9 cellular contexts compared by ENCODE assay signal in genomic region chr14:73059326-73059725, GRCh38. TPM values are rescaled to one million over a fixed set of nuclear protein-coding genes. Genes with fewer than 3 reads are reported as not detected.
DNase-seq lines count a peak whose midpoint lies in the region; ATAC-seq, FAIRE-seq and TF ChIP-seq lines count a peak whose summit lies in the region.
"Had no signal": no experiment of that assay in that cellular context is flagged by ENCODE, and none has a peak within 500 bp of the region (broad histone marks: within the 10 kb centered on the region; RNA-seq: fewer than 3 reads in every experiment).

No MANE protein-coding gene starts in this region.

- no peaks in the 10 kb centered on the region for H3K9me3 ChIP-seq in cardiac muscle cell (ENCODE audit: low read depth)
- no peaks in the 10 kb centered on the region for H3K9me3 ChIP-seq in adipocyte (ENCODE audit: control insufficient read depth, low read length)
- H3K9me3 ChIP-seq in kidney (ENCODE audit: control insufficient read depth in 1 of 2, low read length in 2 of 2), result no peaks in the 10 kb centered on the region
- no peaks in the 10 kb centered on the region for H3K9me3 ChIP-seq in aorta (ENCODE audit: control insufficient read depth, low read length)

- H3K27me3 Mint-ChIP-seq in T-helper 2 cell treated with Interferon-gamma antibody and Interleukin-4, amounts not matched to agents 5 μg/mL and 100 μg/mL, for 36 hours (ENCODE audit: low read depth), result no peaks in the 10 kb centered on the region
- H3K27me3 Mint-ChIP-seq in activated T-helper 2 cell treated with anti-CD3 and anti-CD28 coated beads, Interferon-gamma antibody, Interleukin-2, Interleukin-4, amounts not matched to agents 10 μg/mL and 5 μg/mL and 100 μg/mL, durations not matched to agents 14 hours and 24 hours and 36 hours (ENCODE audit: low read depth), result no peaks in the 10 kb centered on the region
- H3K27me3 Mint-ChIP-seq: activated naive CD8-positive, alpha-beta T cell had no signal

- FAIRE-seq in kidney (lab: Jason Lieb, UNC), result no peak

- ATAC-seq in Right ventricle myocardium superior (ENCODE audit: poor library complexity) (no peak), aorta (ENCODE audit: low FRiP score) (no peak)

- no peak overlapping the region for H3K4me3 Mint-ChIP-seq in T-helper 2 cell treated with Interferon-gamma antibody and Interleukin-4, amounts not matched to agents 5 μg/mL and 100 μg/mL, for 36 hours
- H3K4me3 Mint-ChIP-seq in activated T-helper 2 cell treated with anti-CD3 and anti-CD28 coated beads, Interferon-gamma antibody, Interleukin-2, Interleukin-4, amounts not matched to agents 10 μg/mL and 5 μg/mL and 100 μg/mL, durations not matched to agents 14 hours and 24 hours and 36 hours (ENCODE audit: low read depth), result no peak overlapping the region
- H3K4me3 Mint-ChIP-seq: activated naive CD8-positive, alpha-beta T cell had no signal

- peak; percentile 10 to 53 for DNase-seq in cardiac muscle cell (ENCODE audit: low read depth in 1 of 2, low spot score in 1 of 2)
- DNase-seq in Right ventricle myocardium superior, result no peak
- DNase-seq in adipocyte (ENCODE audit: low read depth), result peak; percentile 55
- DNase-seq in kidney, result no peak
- no peak for DNase-seq in aorta
- DNase-seq in T-helper 2 cell treated with Interferon-gamma antibody and Interleukin-4, amounts not matched to agents 5 μg/mL and 100 μg/mL, for 36 hours (ENCODE audit: low spot score), result no peak
- DNase-seq in NK-92 (lab: John Stamatoyannopoulos, UW; ENCODE audit: unreplicated experiment), result no peak
- DNase-seq in activated T-helper 2 cell treated with anti-CD3 and anti-CD28 coated beads, Interferon-gamma antibody, Interleukin-2, Interleukin-4, amounts not matched to agents 10 μg/mL and 5 μg/mL and 100 μg/mL, durations not matched to agents 14 hours and 24 hours and 36 hours (ENCODE audit: low spot score), result no peak

- no peak overlapping the region for H3K27ac Mint-ChIP-seq in T-helper 2 cell treated with Interferon-gamma antibody and Interleukin-4, amounts not matched to agents 5 μg/mL and 100 μg/mL, for 36 hours
- no peak overlapping the region for H3K27ac Mint-ChIP-seq in activated T-helper 2 cell treated with anti-CD3 and anti-CD28 coated beads, Interferon-gamma antibody, Interleukin-2, Interleukin-4, amounts not matched to agents 10 μg/mL and 5 μg/mL and 100 μg/mL, durations not matched to agents 14 hours and 24 hours and 36 hours
- H3K27ac Mint-ChIP-seq: activated naive CD8-positive, alpha-beta T cell had no signal

- H3K9me3 Mint-ChIP-seq in T-helper 2 cell treated with Interferon-gamma antibody and Interleukin-4, amounts not matched to agents 5 μg/mL and 100 μg/mL, for 36 hours, result no peaks in the 10 kb centered on the region
- no peaks in the 10 kb centered on the region for H3K9me3 Mint-ChIP-seq in activated T-helper 2 cell treated with anti-CD3 and anti-CD28 coated beads, Interferon-gamma antibody, Interleukin-2, Interleukin-4, amounts not matched to agents 10 μg/mL and 5 μg/mL and 100 μg/mL, durations not matched to agents 14 hours and 24 hours and 36 hours

- H3K4me1 Mint-ChIP-seq in T-helper 2 cell treated with Interferon-gamma antibody and Interleukin-4, amounts not matched to agents 5 μg/mL and 100 μg/mL, for 36 hours (ENCODE audit: low read depth), result peaks cover 28% of the 10 kb centered on the region
- H3K4me1 Mint-ChIP-seq in activated T-helper 2 cell treated with anti-CD3 and anti-CD28 coated beads, Interferon-gamma antibody, Interleukin-2, Interleukin-4, amounts not matched to agents 10 μg/mL and 5 μg/mL and 100 μg/mL, durations not matched to agents 14 hours and 24 hours and 36 hours (ENCODE audit: low read depth), result peaks cover 24% of the 10 kb centered on the region

- H3K27me3 ChIP-seq in cardiac muscle cell (no peaks in the 10 kb centered on the region), adipocyte (replicated peaks; ENCODE audit: control insufficient read depth, insufficient read depth, low read length) (no peaks in the 10 kb centered on the region), aorta (ENCODE audit: control insufficient read depth in 1 of 2, insufficient read depth in 2 of 2, low read length in 1 of 2) (no peaks in the 10 kb centered on the region)

- peaks cover 5% of the 10 kb centered on the region for H3K4me1 ChIP-seq in cardiac muscle cell (ENCODE audit: low read depth)
- H3K4me1 ChIP-seq in adipocyte (ENCODE audit: control insufficient read depth, insufficient read depth, low read length), result peaks cover 24% of the 10 kb centered on the region
- peaks cover 3 to 16% of the 10 kb centered on the region in 2 donors for H3K4me1 ChIP-seq in kidney (ENCODE audit: control insufficient read depth in 1 of 2, insufficient read depth in 1 of 2, low read depth in 1 of 2, low read length in 2 of 2)
- peaks cover 0 to 3% of the 10 kb centered on the region in 2 donors for H3K4me1 ChIP-seq in aorta (ENCODE audit: control insufficient read depth in 1 of 2, insufficient read depth in 2 of 2, low read length in 2 of 2)

- TF ChIP-seq CTCF in cardiac muscle cell (IDR thresholded peaks at IDR 0.05; ENCODE audit: low read depth, low read length) (no peak), kidney (IDR thresholded peaks at IDR 0.05; ENCODE audit: borderline replicate concordance, extremely low read depth, insufficient read depth) (no peak)

- H3K4me3 ChIP-seq in cardiac muscle cell (peak overlapping the region; percentile 81), adipocyte (ENCODE audit: low read length) (peak overlapping the region; percentile 95), kidney (ENCODE audit: low read length in 2 of 2) (peak overlapping the region; percentile 92 to 94), aorta (ENCODE audit: low read length in 2 of 2) (peak overlapping the region; percentile 52 to 60)

- H3K36me3 Mint-ChIP-seq in T-helper 2 cell treated with Interferon-gamma antibody and Interleukin-4, amounts not matched to agents 5 μg/mL and 100 μg/mL, for 36 hours (ENCODE audit: low read depth), result peaks cover 22% of the 10 kb centered on the region
- H3K36me3 Mint-ChIP-seq in activated T-helper 2 cell treated with anti-CD3 and anti-CD28 coated beads, Interferon-gamma antibody, Interleukin-2, Interleukin-4, amounts not matched to agents 10 μg/mL and 5 μg/mL and 100 μg/mL, durations not matched to agents 14 hours and 24 hours and 36 hours (ENCODE audit: low read depth), result peaks cover 34% of the 10 kb centered on the region

- H3K27ac ChIP-seq in cardiac muscle cell (peak overlapping the region; percentile 98), kidney (ENCODE audit: low read depth in 2 of 2, low read length in 2 of 2) (peak overlapping the region; percentile 95 to 96), aorta (ENCODE audit: low read depth in 1 of 2, low read length in 2 of 2) (peak overlapping the region; percentile 78 to 84)

- intact Hi-C loops in Right ventricle myocardium superior (cut with DNase I), result loop anchor here (2.0 kb wide), 1 partner anchor 33 kb away; the partner anchor contains the start of gene ZFYVE1
- intact Hi-C loops in kidney (cut with DNase I), result no loop called here
- intact Hi-C loops in aorta (cut with DNase I), result no loop called here
- intact Hi-C loops in activated T-helper 2 cell treated with anti-CD3 and anti-CD28 coated beads, Interferon-gamma antibody, Interleukin-2, Interleukin-4, amounts not matched to agents 10 μg/mL and 5 μg/mL and 100 μg/mL, durations not matched to agents 14 hours and 24 hours and 36 hours (cut with micrococcal nuclease), result loop anchor here (10.0 kb wide), 1 partner anchor 655 kb away; the partner anchor contains the start of gene PNMA1

- H3K9ac ChIP-seq in adipocyte (ENCODE audit: low read length) (peak overlapping the region; percentile 89), kidney (ENCODE audit: low read length in 2 of 2) (peak overlapping the region; percentile 93)

- 0% methylated on average over 9 of the region's 9 CpGs for WGBS in aorta, 2 donors

- no peaks in the 10 kb centered on the region for H3K36me3 ChIP-seq in cardiac muscle cell
- peaks cover 14% of the 10 kb centered on the region for H3K36me3 ChIP-seq in adipocyte (ENCODE audit: control insufficient read depth, insufficient read depth, low read length, severe bottlenecking)
- peaks cover 4 to 5% of the 10 kb centered on the region in 2 donors for H3K36me3 ChIP-seq in kidney (ENCODE audit: control insufficient read depth in 1 of 2, insufficient read depth in 2 of 2, low read length in 2 of 2)
- no peaks in the 10 kb centered on the region for H3K36me3 ChIP-seq in aorta (ENCODE audit: control insufficient read depth in 1 of 2, insufficient read depth in 2 of 2, low read length in 1 of 2)

RNA-seq across cellular contexts. Expression of gene RBM25, which starts 1.0 kb away (rescaled TPM):
- total RNA-seq in cardiac muscle cell (27.8 and 66.8 TPM in 2 replicates), Right ventricle myocardium superior (29.3 TPM), kidney (70.0 TPM), aorta (10 to 100 TPM; 79.9 to 83.9 TPM)
- polyA plus RNA-seq in cardiac muscle cell (65.6 and 86.4 TPM in 2 replicates), kidney (ENCODE audit: insufficient read depth, low read depth, low replicate concordance) (18.8 TPM), aorta (10 to 100 TPM; 25.2 to 57.3 TPM)
- total RNA-seq in activated T-helper 2 cell treated with anti-CD3 and anti-CD28 coated beads, Interferon-gamma antibody, Interleukin-2, Interleukin-4, amounts not matched to agents 10 μg/mL and 5 μg/mL and 100 μg/mL, durations not matched to agents 14 hours and 24 hours and 36 hours, result 114 and 121 TPM in 2 replicates

RNA-seq across cellular contexts. Expression of gene ZFYVE1, which starts 32.4 kb away (rescaled TPM):
- total RNA-seq in cardiac muscle cell, result 16.6 and 18.2 TPM in 2 replicates
- polyA plus RNA-seq in cardiac muscle cell, result 18.5 and 18.8 TPM in 2 replicates
- 12.9 TPM for total RNA-seq in Right ventricle myocardium superior
- 18.8 TPM for total RNA-seq in kidney
- 10.7 TPM for polyA plus RNA-seq in kidney (ENCODE audit: insufficient read depth, low read depth, low replicate concordance)
- total RNA-seq in aorta, result 10 to 100 TPM; 14.2 to 25.2 TPM
- 1 to 10 TPM; 4.8 to 9.6 TPM for polyA plus RNA-seq in aorta
- 8.3 and 9.8 TPM in 2 replicates for total RNA-seq in activated T-helper 2 cell treated with anti-CD3 and anti-CD28 coated beads, Interferon-gamma antibody, Interleukin-2, Interleukin-4, amounts not matched to agents 10 μg/mL and 5 μg/mL and 100 μg/mL, durations not matched to agents 14 hours and 24 hours and 36 hours

Comparison
In these comparisons a context has a peak if more than half of its experiments do, and no peak if none do; other contexts are left out.
1. DNase-seq: peak in cardiac muscle cell (2 of 2) and adipocyte (single experiment); none in Right ventricle myocardium superior (single experiment), kidney (single experiment), aorta (0 of 2), T-helper 2 cell treated with Interferon-gamma antibody and Interleukin-4, amounts not matched to agents 5 μg/mL and 100 μg/mL, for 36 hours (single experiment), NK-92 (single experiment) and activated T-helper 2 cell treated with anti-CD3 and anti-CD28 coated beads, Interferon-gamma antibody, Interleukin-2, Interleukin-4, amounts not matched to agents 10 μg/mL and 5 μg/mL and 100 μg/mL, durations not matched to agents 14 hours and 24 hours and 36 hours (single experiment).
2. intact Hi-C loops: an anchor here in Right ventricle myocardium superior (2.0 kb wide) and activated T-helper 2 cell treated with anti-CD3 and anti-CD28 coated beads, Interferon-gamma antibody, Interleukin-2, Interleukin-4, amounts not matched to agents 10 μg/mL and 5 μg/mL and 100 μg/mL, durations not matched to agents 14 hours and 24 hours and 36 hours (10.0 kb wide); none called in kidney and aorta.
3. Peak in every context shown above with its lines, with median percentiles within 50 percentile points of each other: H3K27ac ChIP-seq and H3K4me3 ChIP-seq.